ENCODE assay signal across 19 cellular contexts in genomic region chr10:99694171-99694570, GRCh38. TPM values are rescaled to one million over a fixed set of nuclear protein-coding genes. Genes with fewer than 3 reads are reported as not detected.
A peak's percentile ranks its signal among the peaks of the same experiment; 100 is the strongest.
DNase-seq lines count a peak whose midpoint lies in the region; FAIRE-seq and TF ChIP-seq lines count a peak whose summit lies in the region.
"Had no signal": no experiment of that assay in that cellular context is flagged by ENCODE, and none has a peak within 500 bp of the region (broad histone marks: within the 10 kb centered on the region; RNA-seq: fewer than 3 reads in every experiment).

No MANE protein-coding gene starts in this region.

- no peaks in the 10 kb centered on the region for H3K27me3 Mint-ChIP-seq in MCF 10A (ENCODE audit: insufficient read depth, unreplicated experiment)
- H3K27me3 Mint-ChIP-seq: activated T-helper 17 cell treated with anti-CD3 and anti-CD28 coated beads, Interleukin-2, amount 50 U/mL, for 72 hours; CD4-positive, alpha-beta memory T cell; stimulated activated naive CD8-positive, alpha-beta T cell treated with anti-CD3 and anti-CD28 coated beads, Interleukin-15, amount 100 ng/mL, for 72 hours had no signal

- TF ChIP-seq CTCF in mammary epithelial cell (conservative IDR thresholded peaks at IDR 0.05 in 1 of 2, IDR thresholded peaks at IDR 0.05 in 1 of 2; ENCODE audit: extremely low read depth in 1 of 2, insufficient read depth in 1 of 2, low read depth in 1 of 2, low read length in 2 of 2): no peak
- TF ChIP-seq CTCF in MCF 10A (IDR thresholded peaks at IDR 0.05; ENCODE audit: unreplicated experiment): no peak
- no peak for TF ChIP-seq CTCF in astrocyte of the cerebellum (IDR thresholded peaks at IDR 0.05; ENCODE audit: low read depth, low read length, missing control alignments)
- no peak for TF ChIP-seq CTCF in foreskin fibroblast (IDR thresholded peaks at IDR 0.05; ENCODE audit: low read depth, low read length)
- TF ChIP-seq CTCF in kidney (IDR thresholded peaks at IDR 0.05; ENCODE audit: borderline replicate concordance, extremely low read depth, insufficient read depth): no peak

- WGBS in mammary epithelial cell (ENCODE audit: low coverage, missing lambda C conversion rate): 69% methylated on average over 2 of the region's 2 CpGs

- no peak overlapping the region for H3K4me3 ChIP-seq in mammary epithelial cell (replicated peaks in 1 of 3; ENCODE audit: insufficient read depth in 1 of 3, low read depth in 2 of 3, low read length in 3 of 3)
- no peak overlapping the region for H3K4me3 ChIP-seq in astrocyte of the cerebellum (ENCODE audit: low read depth, low read length)
- H3K4me3 ChIP-seq in foreskin fibroblast (ENCODE audit: low read depth in 1 of 2, low read length in 2 of 2): no peak overlapping the region
- no peak overlapping the region for H3K4me3 ChIP-seq in kidney (ENCODE audit: low read length in 2 of 2)
- H3K4me3 ChIP-seq: heart left ventricle, neural progenitor cell, upper lobe of right lung had no signal

- FAIRE-seq in kidney (lab: Jason Lieb, UNC): no peak

- DNase-seq in mammary epithelial cell: peak; percentile 54
- no peak for DNase-seq in MCF 10A (ENCODE audit: unreplicated experiment)
- DNase-seq in astrocyte of the cerebellum (ENCODE audit: low read depth): peak; percentile 67
- peak; percentile 59 to 76 for DNase-seq in foreskin fibroblast
- peak; percentile 66 for DNase-seq in stromal cell of bone marrow (ENCODE audit: low read depth)
- DNase-seq in activated CD4-positive, alpha-beta T cell treated with anti-CD3 and anti-CD28 coated beads for 1 hour: no peak
- no peak for DNase-seq in kidney
- no peak for DNase-seq in activated CD4-positive, alpha-beta T cell treated with anti-CD3 and anti-CD28 coated beads, Interleukin-2, amount 50 U/mL, for 4 hours
- DNase-seq: activated CD4-positive, CD25-positive, alpha-beta regulatory T cell; CD4-positive, alpha-beta memory T cell; DMS79 treated with DMSO at 0.1 percent for 48 hours; heart left ventricle; NCI-H187; SIG-M5; stimulated activated naive CD8-positive, alpha-beta T cell treated with anti-CD3 and anti-CD28 coated beads, Interleukin-15, amount 100 ng/mL, for 72 hours; upper lobe of right lung had no signal

- peaks cover 49% of the 10 kb centered on the region for H3K36me3 ChIP-seq in mammary epithelial cell (ENCODE audit: insufficient read depth, low read length)
- peaks cover 24 to 27% of the 10 kb centered on the region in 2 donors for H3K36me3 ChIP-seq in kidney (ENCODE audit: control insufficient read depth in 1 of 2, insufficient read depth in 2 of 2, low read length in 2 of 2)
- H3K36me3 ChIP-seq: neural progenitor cell had no signal

- H3K4me2 ChIP-seq in mammary epithelial cell (ENCODE audit: insufficient read depth, low read depth, low read length): no peak overlapping the region
- H3K4me2 ChIP-seq: neural progenitor cell had no signal

- H3K9me3 ChIP-seq in mammary epithelial cell (replicated peaks; ENCODE audit: insufficient read depth, low read length) (no peaks in the 10 kb centered on the region), kidney (ENCODE audit: control insufficient read depth in 1 of 2, low read length in 2 of 2) (no peaks in the 10 kb centered on the region)
- H3K9me3 ChIP-seq: heart left ventricle, upper lobe of right lung had no signal

- dilution Hi-C loops in mammary epithelial cell (cut with HindIII; ENCODE audit: low sequenced_read_pairs): no loop called here

- no peak overlapping the region for H3K27ac Mint-ChIP-seq in MCF 10A (ENCODE audit: low read depth, unreplicated experiment)
- H3K27ac Mint-ChIP-seq: activated T-helper 17 cell treated with anti-CD3 and anti-CD28 coated beads, Interleukin-2, amount 50 U/mL, for 72 hours; CD4-positive, alpha-beta memory T cell; neural progenitor cell; stimulated activated naive CD8-positive, alpha-beta T cell treated with anti-CD3 and anti-CD28 coated beads, Interleukin-15, amount 100 ng/mL, for 72 hours had no signal

- H3K4me3 Mint-ChIP-seq in MCF 10A (ENCODE audit: unreplicated experiment): no peak overlapping the region
- H3K4me3 Mint-ChIP-seq: activated T-helper 17 cell treated with anti-CD3 and anti-CD28 coated beads, Interleukin-2, amount 50 U/mL, for 72 hours; neural progenitor cell; stimulated activated naive CD8-positive, alpha-beta T cell treated with anti-CD3 and anti-CD28 coated beads, Interleukin-15, amount 100 ng/mL, for 72 hours had no signal

- H3K4me1 ChIP-seq in mammary epithelial cell (ENCODE audit: insufficient read depth, low read length) (peaks cover 17% of the 10 kb centered on the region), kidney (ENCODE audit: control insufficient read depth in 1 of 2, insufficient read depth in 1 of 2, low read depth in 1 of 2, low read length in 2 of 2) (no peaks in the 10 kb centered on the region)
- H3K4me1 ChIP-seq: heart left ventricle, neural progenitor cell, upper lobe of right lung had no signal

- peaks cover 18% of the 10 kb centered on the region for H3K79me2 ChIP-seq in mammary epithelial cell (ENCODE audit: insufficient read depth, low read length)

- H3K27ac ChIP-seq in mammary epithelial cell (ENCODE audit: insufficient read depth, low read depth, low read length): no peak overlapping the region
- no peak overlapping the region for H3K27ac ChIP-seq in kidney (ENCODE audit: low read depth in 2 of 2, low read length in 2 of 2)
- H3K27ac ChIP-seq: 22Rv1, heart left ventricle, neural progenitor cell, upper lobe of right lung had no signal

- peaks cover 5% of the 10 kb centered on the region for H3K4me1 Mint-ChIP-seq in MCF 10A (ENCODE audit: insufficient read depth, unreplicated experiment)
- H3K4me1 Mint-ChIP-seq: activated T-helper 17 cell treated with anti-CD3 and anti-CD28 coated beads, Interleukin-2, amount 50 U/mL, for 72 hours; CD4-positive, alpha-beta memory T cell; neural progenitor cell; stimulated activated naive CD8-positive, alpha-beta T cell treated with anti-CD3 and anti-CD28 coated beads, Interleukin-15, amount 100 ng/mL, for 72 hours had no signal

- H3K27me3 ChIP-seq in mammary epithelial cell (ENCODE audit: insufficient read depth, low read length): no peaks in the 10 kb centered on the region
- H3K27me3 ChIP-seq: heart left ventricle, neural progenitor cell, upper lobe of right lung had no signal

- BruUV-seq in mammary epithelial cell (replicated peaks; lab: Mats Ljungman, UMichigan) (no TSS peak), MCF 10A (replicated peaks; lab: Mats Ljungman, UMichigan) (no TSS peak)

- CTCF ChIA-PET in mammary epithelial cell (lab: Charles Lee; ENCODE audit: low non-redundant PET) (interaction anchor here (0.6 kb wide), 1 partner anchor 12 kb away, joined by 5 read pairs; no protein-coding TSS in a partner anchor), MCF 10A (lab: Yijun Ruan, JAX) (no interaction called here)

- in situ Hi-C loops in mammary epithelial cell (cut with MboI; ENCODE audit: low sequenced_read_pairs in 2 of 2): no loop called here
- in situ Hi-C loops in astrocyte of the cerebellum (cut with HindIII; ENCODE audit: low sequenced_read_pairs): no loop called here

- no peaks in the 10 kb centered on the region for H4K20me1 ChIP-seq in mammary epithelial cell (ENCODE audit: insufficient read depth, low read length)

- H3K36me3 Mint-ChIP-seq in MCF 10A (ENCODE audit: insufficient read depth, unreplicated experiment): peaks cover 84% of the 10 kb centered on the region

- no peak overlapping the region for H2AFZ ChIP-seq in mammary epithelial cell (ENCODE audit: low read depth, low read length)
- H2AFZ ChIP-seq: neural progenitor cell had no signal

- H3K9ac ChIP-seq in mammary epithelial cell (ENCODE audit: insufficient read depth, low read length) (no peak overlapping the region), kidney (ENCODE audit: low read length in 2 of 2) (no peak overlapping the region)
- H3K9ac ChIP-seq: neural progenitor cell had no signal

- POLR2A ChIA-PET in MCF 10A (lab: Yijun Ruan, JAX): no interaction called here

- H3K9me3 Mint-ChIP-seq in MCF 10A (ENCODE audit: unreplicated experiment): no peaks in the 10 kb centered on the region
- H3K9me3 Mint-ChIP-seq: activated T-helper 17 cell treated with anti-CD3 and anti-CD28 coated beads, Interleukin-2, amount 50 U/mL, for 72 hours; CD4-positive, alpha-beta memory T cell; neural progenitor cell; stimulated activated naive CD8-positive, alpha-beta T cell treated with anti-CD3 and anti-CD28 coated beads, Interleukin-15, amount 100 ng/mL, for 72 hours had no signal

- intact Hi-C loops in mammary epithelial cell (cut with micrococcal nuclease): no loop called here
- intact Hi-C loops in MCF 10A (cut with micrococcal nuclease): no loop called here
- intact Hi-C loops in kidney (cut with DNase I): no loop called here

RNA-seq across cellular contexts. Expression of gene ENTPD7, which starts 34.9 kb away (rescaled TPM):
- total RNA-seq in mammary epithelial cell: 10 to 100 TPM; 23.2 to 47.2 TPM
- 18.3 TPM for polyA plus RNA-seq in mammary epithelial cell
- 34.5 TPM for polyA minus RNA-seq in mammary epithelial cell
- 18.3 and 29.0 TPM in 2 replicates for total RNA-seq in MCF 10A (2022)
- 16.1 TPM for total RNA-seq in kidney
- 1.4 TPM for polyA plus RNA-seq in kidney (ENCODE audit: insufficient read depth, low read depth, low replicate concordance)

RNA-seq across cellular contexts. Expression of gene COX15, which starts 37.8 kb away (rescaled TPM):
- total RNA-seq in mammary epithelial cell (10 to 100 TPM; 26.5 to 29.5 TPM), MCF 10A (2022) (50.7 and 55.3 TPM in 2 replicates), kidney (40.4 TPM)
- polyA plus RNA-seq in mammary epithelial cell (19.0 TPM), kidney (ENCODE audit: insufficient read depth, low read depth, low replicate concordance) (30.9 TPM)
- polyA minus RNA-seq in mammary epithelial cell: 24.4 TPM

RNA-seq across cellular contexts. Expression of gene CUTC, which starts 37.9 kb away (rescaled TPM):
- 10 to 100 TPM in 1 of 2 donors, 1 to 10 TPM in 1; 8.2 to 14.7 TPM for total RNA-seq in mammary epithelial cell
- 16.7 TPM for polyA plus RNA-seq in mammary epithelial cell
- 31.8 TPM for polyA minus RNA-seq in mammary epithelial cell
- 11.9 and 15.0 TPM in 2 replicates for total RNA-seq in MCF 10A (2022)
- total RNA-seq in kidney: 16.5 TPM
- 19.1 TPM for polyA plus RNA-seq in kidney (ENCODE audit: insufficient read depth, low read depth, low replicate concordance)

Comparison
In these comparisons a context has a peak if more than half of its experiments do, and no peak if none do; other contexts are left out.
1. DNase-seq: peak in mammary epithelial cell (single experiment), astrocyte of the cerebellum (single experiment), foreskin fibroblast (2 of 2) and stromal cell of bone marrow (single experiment); none in MCF 10A (single experiment), activated CD4-positive, alpha-beta T cell treated with anti-CD3 and anti-CD28 coated beads for 1 hour (single experiment), kidney (single experiment) and activated CD4-positive, alpha-beta T cell treated with anti-CD3 and anti-CD28 coated beads, Interleukin-2, amount 50 U/mL, for 4 hours (0 of 2).